17 cellular contexts compared by ENCODE assay signal in the genomic region with DNA sequence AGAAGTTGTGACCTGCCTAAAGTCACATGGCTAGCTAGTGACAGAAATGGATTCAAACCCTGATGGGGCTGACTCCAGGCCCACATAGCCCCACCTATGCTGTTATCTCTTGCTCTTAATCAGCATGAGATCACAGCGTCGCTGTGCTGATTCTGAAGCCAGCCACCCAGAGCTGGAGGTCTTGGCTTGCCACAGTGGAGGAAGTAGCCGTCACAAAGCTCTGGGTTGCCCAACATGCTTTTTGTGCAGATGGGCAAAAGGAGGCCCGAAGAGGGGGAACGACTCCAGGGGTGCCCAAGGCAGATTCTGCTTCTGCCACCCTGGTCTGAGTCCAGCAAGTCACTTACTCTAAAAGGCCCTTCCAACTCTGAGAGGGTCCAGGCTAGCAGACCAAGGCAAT. TPM values are rescaled to one million over a fixed set of nuclear protein-coding genes. Genes with fewer than 3 reads are reported as not detected.
A peak's percentile ranks its signal among the peaks of the same experiment; 100 is the strongest.
DNase-seq lines count a peak whose midpoint lies in the region; ATAC-seq and TF ChIP-seq lines count a peak whose summit lies in the region.
"Had no signal": no experiment of that assay in that cellular context is flagged by ENCODE, and none has a peak within 500 bp of the region (broad histone marks: within the 10 kb centered on the region; RNA-seq: fewer than 3 reads in every experiment).

No MANE protein-coding gene starts in this region.

- TF ChIP-seq CTCF in heart right ventricle (IDR thresholded peaks at IDR 0.05) (no peak), spleen (IDR thresholded peaks at IDR 0.05 in 8 of 11, conservative IDR thresholded peaks at IDR 0.05 in 3 of 11) (no peak)

- H3K27ac ChIP-seq in heart right ventricle (peak overlapping the region in 1 of 10 donors; percentile 50), spleen (peak overlapping the region in 2 of 8 donors; percentile 13 to 51)
- no peak overlapping the region for H3K27ac ChIP-seq in effector memory CD4-positive, alpha-beta T cell (ENCODE audit: insufficient read depth, low read length, poor library complexity, severe bottlenecking)
- H3K27ac ChIP-seq: epithelial cell of prostate, Peyer's patch had no signal

- H3K27me3 Mint-ChIP-seq in activated CD8-positive, alpha-beta memory T cell treated with anti-CD3 and anti-CD28 coated beads, Interleukin-2, amount 10 ng/mL, durations not matched to agents 7 days and 5 days: peaks cover 4% of the 10 kb centered on the region

- H3K9me3 Mint-ChIP-seq in activated CD8-positive, alpha-beta memory T cell treated with anti-CD3 and anti-CD28 coated beads, Interleukin-2, amount 10 ng/mL, durations not matched to agents 7 days and 5 days (ENCODE audit: low read depth): no peaks in the 10 kb centered on the region
- H3K9me3 Mint-ChIP-seq: CD8-positive, alpha-beta memory T cell had no signal

- no peaks in the 10 kb centered on the region for H3K36me3 Mint-ChIP-seq in activated CD8-positive, alpha-beta memory T cell treated with anti-CD3 and anti-CD28 coated beads, Interleukin-2, amount 10 ng/mL, durations not matched to agents 7 days and 5 days
- H3K36me3 Mint-ChIP-seq: CD8-positive, alpha-beta memory T cell had no signal

- intact Hi-C loops in heart right ventricle (cut with DNase I): no loop called here
- intact Hi-C loops in spleen (cut with DNase I; ENCODE audit: low total_unique reads): no loop called here

- H3K9me3 ChIP-seq in heart right ventricle (peaks cover 0 to 2% (median 0%) of the 10 kb centered on the region in 11 donors), spleen (no peaks in the 10 kb centered on the region)
- H3K9me3 ChIP-seq in effector memory CD4-positive, alpha-beta T cell (ENCODE audit: control insufficient read depth, low read length): no peaks in the 10 kb centered on the region
- H3K9me3 ChIP-seq: Peyer's patch had no signal

- peak; percentile 35 to 58 for DNase-seq in Kasumi-1 (lab: John Stamatoyannopoulos, UW)
- DNase-seq in SKM-1 (lab: John Stamatoyannopoulos, UW; ENCODE audit: unreplicated experiment): peak; percentile 52
- no peak for DNase-seq in heart right ventricle
- peak; percentile 77 for DNase-seq in spleen
- no peak for DNase-seq in NCI-H510A treated with DMSO at 0.1 percent for 48 hours (lab: John Stamatoyannopoulos, UW)
- DNase-seq in activated CD8-positive, alpha-beta memory T cell treated with anti-CD3 and anti-CD28 coated beads, Interleukin-2, amount 10 ng/mL, durations not matched to agents 7 days and 5 days: no peak
- no peak for DNase-seq in effector memory CD4-positive, alpha-beta T cell
- DNase-seq: activated CD4-positive, alpha-beta T cell treated with anti-CD3 and anti-CD28 coated beads for 48 hours; activated gamma-delta T cell treated with Interleukin-2 at 50 U/mL for 16 hours; DND-41; left cardiac atrium; NCI-H1436 treated with DMSO at 0.1 percent for 48 hours; Peyer's patch; SW 1271 had no signal

- CTCF ChIA-PET in activated CD8-positive, alpha-beta memory T cell treated with anti-CD3 and anti-CD28 coated beads, Interleukin-2, amount 10 ng/mL, durations not matched to agents 7 days and 5 days (lab: Charles Lee): interaction anchor here (1.3 to 2.0 kb wide), 2 partner anchors 34 to 104 kb away, joined by 3 to 7 read pairs; no protein-coding TSS in a partner anchor

- H3K36me3 ChIP-seq in heart right ventricle (no peaks in the 10 kb centered on the region), spleen (no peaks in the 10 kb centered on the region)
- H3K36me3 ChIP-seq in effector memory CD4-positive, alpha-beta T cell (ENCODE audit: control insufficient read depth, insufficient read depth, low read length): no peaks in the 10 kb centered on the region
- H3K36me3 ChIP-seq: Peyer's patch had no signal

- H3K4me3 Mint-ChIP-seq in activated CD8-positive, alpha-beta memory T cell treated with anti-CD3 and anti-CD28 coated beads, Interleukin-2, amount 10 ng/mL, durations not matched to agents 7 days and 5 days: no peak overlapping the region
- H3K4me3 Mint-ChIP-seq: CD8-positive, alpha-beta memory T cell had no signal

- ATAC-seq in heart right ventricle (peak in 5 of 8 donors; percentile 32 to 50 (median 39)), HG03342 (IDR thresholded peaks at IDR 0.05; ENCODE audit: unreplicated experiment) (no peak)
- no peak for ATAC-seq in activated CD8-positive, alpha-beta memory T cell treated with anti-CD3 and anti-CD28 coated beads, Interleukin-2, amount 10 ng/mL, durations not matched to agents 7 days and 5 days

- TF ChIP-seq POLR2A in spleen (IDR thresholded peaks at IDR 0.05): no peak

- H3K4me1 Mint-ChIP-seq in activated CD8-positive, alpha-beta memory T cell treated with anti-CD3 and anti-CD28 coated beads, Interleukin-2, amount 10 ng/mL, durations not matched to agents 7 days and 5 days: peaks cover 4% of the 10 kb centered on the region
- H3K4me1 Mint-ChIP-seq: CD8-positive, alpha-beta memory T cell had no signal

- no peak overlapping the region for H3K27ac Mint-ChIP-seq in activated CD8-positive, alpha-beta memory T cell treated with anti-CD3 and anti-CD28 coated beads, Interleukin-2, amount 10 ng/mL, durations not matched to agents 7 days and 5 days

- 53 to 64% methylated on average over 5 of the region's 5 CpGs for WGBS in heart right ventricle, 2 donors
- WGBS in spleen, 5 donors: 33 to 69% (median 46%) methylated on average over 5 of the region's 5 CpGs

- peaks cover 0 to 12% (median 0%) of the 10 kb centered on the region in 7 donors for H3K27me3 ChIP-seq in heart right ventricle
- peaks cover 0 to 3% (median 0%) of the 10 kb centered on the region in 7 donors for H3K27me3 ChIP-seq in spleen (replicated peaks in 1 of 7)
- H3K27me3 ChIP-seq in effector memory CD4-positive, alpha-beta T cell (replicated peaks; ENCODE audit: control insufficient read depth, insufficient read depth, low read length, poor library complexity, severe bottlenecking): no peaks in the 10 kb centered on the region
- H3K27me3 ChIP-seq: Peyer's patch had no signal

- peaks cover 0 to 33% (median 0%) of the 10 kb centered on the region in 9 donors for H3K4me1 ChIP-seq in heart right ventricle
- peaks cover 0 to 38% (median 0%) of the 10 kb centered on the region in 6 donors for H3K4me1 ChIP-seq in spleen
- H3K4me1 ChIP-seq in effector memory CD4-positive, alpha-beta T cell (ENCODE audit: control insufficient read depth, insufficient read depth, low read length, poor library complexity, severe bottlenecking): no peaks in the 10 kb centered on the region

- H3K4me3 ChIP-seq in heart right ventricle: no peak overlapping the region
- H3K4me3 ChIP-seq in spleen: no peak overlapping the region
- no peak overlapping the region for H3K4me3 ChIP-seq in effector memory CD4-positive, alpha-beta T cell (ENCODE audit: insufficient read depth, low read depth, low read length, poor library complexity, severe bottlenecking)
- H3K4me3 ChIP-seq: Peyer's patch had no signal

RNA-seq across cellular contexts. Expression of a gene that starts 14.7 kb away (rescaled TPM):
- total RNA-seq in heart right ventricle (1 to 10 TPM in 1 of 10 donors, under 1 TPM in 7, not detected in 2; 0.31 to 1.2 (median 0.45) TPM), spleen (1 to 10 TPM in 6 of 7 donors, under 1 TPM in 1; 0.88 to 7.1 (median 4.2) TPM)
- polyA plus RNA-seq in heart right ventricle (1 to 10 TPM in 1 of 2 donors, under 1 TPM in 1; 0.15 to 5.6 TPM), spleen (1 to 10 TPM; 1.8 to 4.1 (median 2.2) TPM)
- total RNA-seq in activated CD8-positive, alpha-beta memory T cell treated with anti-CD3 and anti-CD28 coated beads, Interleukin-2, amount 10 ng/mL, durations not matched to agents 7 days and 5 days: 1 to 10 TPM; 2.9 to 7.0 TPM

RNA-seq across cellular contexts. Expression of a gene that starts 38.5 kb away (rescaled TPM):
- total RNA-seq in heart right ventricle (1 to 10 TPM in 2 of 10 donors, under 1 TPM in 8; 0.30 to 2.5 (median 0.76) TPM), spleen (1 to 10 TPM; 1.0 to 7.3 (median 5.5) TPM)
- polyA plus RNA-seq in heart right ventricle (under 1 TPM; 0.07 to 0.13 TPM), spleen (1 to 10 TPM in 2 of 3 donors, under 1 TPM in 1; 0.90 to 1.2 (median 1.2) TPM)
- total RNA-seq in activated CD8-positive, alpha-beta memory T cell treated with anti-CD3 and anti-CD28 coated beads, Interleukin-2, amount 10 ng/mL, durations not matched to agents 7 days and 5 days: under 1 TPM; 0.12 to 0.26 TPM
- polyA plus RNA-seq: CD8-positive, alpha-beta memory T cell had no signal

RNA-seq across cellular contexts. Expression of a gene that starts 56.9 kb away (rescaled TPM):
- 10 to 100 TPM; 12.3 to 21.8 (median 16.8) TPM for total RNA-seq in heart right ventricle
- polyA plus RNA-seq in heart right ventricle: 10 to 100 TPM; 11.4 to 23.6 TPM
- total RNA-seq in spleen: 10 to 100 TPM; 13.9 to 21.4 (median 18.3) TPM
- 10 to 100 TPM; 13.0 to 14.7 (median 14.1) TPM for polyA plus RNA-seq in spleen
- 10 to 100 TPM; 16.8 to 21.2 TPM for total RNA-seq in activated CD8-positive, alpha-beta memory T cell treated with anti-CD3 and anti-CD28 coated beads, Interleukin-2, amount 10 ng/mL, durations not matched to agents 7 days and 5 days

Comparison
In these comparisons a context has a peak if more than half of its experiments do, and no peak if none do; other contexts are left out.
1. DNase-seq: peak in Kasumi-1 (2 of 2), SKM-1 (single experiment) and spleen (single experiment); none in heart right ventricle (0 of 2), NCI-H510A treated with DMSO at 0.1 percent for 48 hours (single experiment), activated CD8-positive, alpha-beta memory T cell treated with anti-CD3 and anti-CD28 coated beads, Interleukin-2, amount 10 ng/mL, durations not matched to agents 7 days and 5 days (single experiment) and effector memory CD4-positive, alpha-beta T cell (0 of 3).
2. ATAC-seq: peak in heart right ventricle (5 of 8); none in HG03342 (single experiment) and activated CD8-positive, alpha-beta memory T cell treated with anti-CD3 and anti-CD28 coated beads, Interleukin-2, amount 10 ng/mL, durations not matched to agents 7 days and 5 days (single experiment).